ENCODE assay signal across 9 cellular contexts in genomic region chr20:32893878-32894483, GRCh38. TPM values are rescaled to one million over a fixed set of nuclear protein-coding genes. Genes with fewer than 3 reads are reported as not detected.
DNase-seq lines count a peak whose midpoint lies in the region; ATAC-seq, FAIRE-seq and TF ChIP-seq lines count a peak whose summit lies in the region.
"Had no signal": no experiment of that assay in that cellular context is flagged by ENCODE, and none has a peak within 500 bp of the region (broad histone marks: within the 10 kb centered on the region; RNA-seq: fewer than 3 reads in every experiment).

No MANE protein-coding gene starts in this region.

- H3K14ac ChIP-seq in H1 (ENCODE audit: insufficient read length): no peak overlapping the region

- H3K79me1 ChIP-seq in H1 (ENCODE audit: low read depth, low read length): no peaks in the 10 kb centered on the region

- peak; percentile 43 for ATAC-seq in activated CD8-positive, alpha-beta T cell treated with anti-CD3 and anti-CD28 coated beads for 36 hours
- ATAC-seq in activated CD8-positive, alpha-beta T cell treated with anti-CD3 and anti-CD28 coated beads, Interleukin-2, amount 10 ng/mL, durations not matched to agents 7 days and 5 days: no peak
- ATAC-seq in sciatic nerve (peak; percentile 17), HG03432 (IDR thresholded peaks at IDR 0.05; ENCODE audit: unreplicated experiment) (no peak)

- no peaks in the 10 kb centered on the region for H3K23me2 ChIP-seq in H1 (ENCODE audit: low read depth, low read length)

- H3K56ac ChIP-seq in H1 (replicated peaks; ENCODE audit: insufficient read length, low read depth, low read length): no peak overlapping the region

- H4K8ac ChIP-seq in H1 (ENCODE audit: extremely low read depth, insufficient read depth, low read length): no peak overlapping the region

- no peak for TF ChIP-seq EP300 in H1 (IDR thresholded peaks at IDR 0.05; ENCODE audit: borderline replicate concordance in 1 of 2, low read depth in 2 of 2, low read length in 2 of 2)

- no peak overlapping the region for H3K27ac Mint-ChIP-seq in activated CD8-positive, alpha-beta T cell treated with anti-CD3 and anti-CD28 coated beads for 36 hours
- H3K27ac Mint-ChIP-seq in activated CD8-positive, alpha-beta T cell treated with anti-CD3 and anti-CD28 coated beads, Interleukin-2, amount 10 ng/mL, durations not matched to agents 7 days and 5 days: no peak overlapping the region

- no peaks in the 10 kb centered on the region for H3K36me3 Mint-ChIP-seq in activated CD8-positive, alpha-beta T cell treated with anti-CD3 and anti-CD28 coated beads for 36 hours (ENCODE audit: low read depth)
- no peaks in the 10 kb centered on the region for H3K36me3 Mint-ChIP-seq in activated CD8-positive, alpha-beta T cell treated with anti-CD3 and anti-CD28 coated beads, Interleukin-2, amount 10 ng/mL, durations not matched to agents 7 days and 5 days (ENCODE audit: low read depth)

- DNase-seq in activated CD8-positive, alpha-beta T cell treated with anti-CD3 and anti-CD28 coated beads for 36 hours: peak; percentile 22
- DNase-seq in activated CD8-positive, alpha-beta T cell treated with anti-CD3 and anti-CD28 coated beads, Interleukin-2, amount 10 ng/mL, durations not matched to agents 7 days and 5 days: no peak
- DNase-seq in H1 (ENCODE audit: low read depth in 1 of 2, low spot score in 2 of 2) (peak; percentile 41 to 85), sciatic nerve (ENCODE audit: low spot score) (no peak), NCI-H1105 treated with DMSO at 0.1 percent for 48 hours (lab: John Stamatoyannopoulos, UW) (no peak), NCI-H226 (no peak)
- DNase-seq: dorsolateral prefrontal cortex had no signal

- H3K4ac ChIP-seq in H1 (replicated peaks; ENCODE audit: insufficient read length, low read depth, low read length): no peak overlapping the region

- TF ChIP-seq CTCF in activated CD8-positive, alpha-beta T cell treated with anti-CD3 and anti-CD28 coated beads for 36 hours (IDR thresholded peaks at IDR 0.05): peak; percentile 13
- TF ChIP-seq CTCF in LNCAP (IDR thresholded peaks at IDR 0.05) (peak; percentile 40; the same call in 1 of the 2 replicates), H1 (IDR thresholded peaks at IDR 0.05; ENCODE audit: control extremely low read depth in 1 of 3, insufficient read depth in 1 of 3, low read depth in 1 of 3, low read length in 3 of 3) (peak; percentile 88 to 96 (median 94))

- H2AK5ac ChIP-seq in H1 (ENCODE audit: low read depth, low read length): no peak overlapping the region

- POLR2A ChIA-PET in activated CD8-positive, alpha-beta T cell treated with anti-CD3 and anti-CD28 coated beads for 36 hours (lab: Charles Lee): no interaction called here
- POLR2A ChIA-PET in activated CD8-positive, alpha-beta T cell treated with anti-CD3 and anti-CD28 coated beads, Interleukin-2, amount 10 ng/mL, durations not matched to agents 7 days and 5 days (lab: Charles Lee): no interaction called here
- POLR2A ChIA-PET in H1 (lab: Charles Lee; ENCODE audit: partially characterized antibody): interaction anchor here (1.2 to 2.5 kb wide), 5 partner anchors 9 to 94 kb away, joined by 3 to 18 read pairs (median 3); no protein-coding TSS in a partner anchor

- H4K91ac ChIP-seq in H1 (replicated peaks; ENCODE audit: insufficient read length, low read length): no peak overlapping the region

- TF ChIP-seq POLR2A in H1 (IDR thresholded peaks at IDR 0.05; ENCODE audit: control extremely low read depth in 1 of 2, low read depth in 2 of 2, low read length in 2 of 2): no peak

- H3K9me3 ChIP-seq in H1 (ENCODE audit: insufficient read depth in 2 of 2, low read depth in 1 of 2, low read length in 1 of 2): no peaks in the 10 kb centered on the region

- H3K4me1 ChIP-seq in H1 (replicated peaks in 1 of 4; ENCODE audit: control insufficient read depth in 3 of 4, insufficient read depth in 4 of 4, low read length in 3 of 4): peaks cover 0 to 10% (median 4%) of the 10 kb centered on the region in 4 experiments; a peak in 5 of 7 replicates

- TF ChIP-seq RAD21 in H1 (IDR thresholded peaks at IDR 0.05 in 1 of 2, conservative IDR thresholded peaks at IDR 0.05 in 1 of 2; ENCODE audit: low read depth in 2 of 2, low read length in 2 of 2): peak; percentile 74 to 86

- H4K5ac ChIP-seq in H1 (ENCODE audit: insufficient read length, low read depth, low read length): no peak overlapping the region

- no peak overlapping the region for H3K9ac ChIP-seq in H1 (replicated peaks in 1 of 4; ENCODE audit: extremely low read depth in 1 of 4, low read depth in 3 of 4, low read length in 3 of 4)

- H3K18ac ChIP-seq in H1 (ENCODE audit: extremely low read depth, low read length): peak overlapping the region; percentile 6; the same call in 1 of the 2 replicates

- peaks cover 5% of the 10 kb centered on the region for H3K4me1 Mint-ChIP-seq in activated CD8-positive, alpha-beta T cell treated with anti-CD3 and anti-CD28 coated beads for 36 hours (ENCODE audit: low read depth)
- H3K4me1 Mint-ChIP-seq in activated CD8-positive, alpha-beta T cell treated with anti-CD3 and anti-CD28 coated beads, Interleukin-2, amount 10 ng/mL, durations not matched to agents 7 days and 5 days (ENCODE audit: low read depth): peaks cover 11% of the 10 kb centered on the region

- H3K4me3 ChIP-seq in H1 (ENCODE audit: extremely low read depth in 1 of 4, insufficient read depth in 2 of 4, low read depth in 3 of 4, low read length in 4 of 4): no peak overlapping the region
- H3K4me3 ChIP-seq: dorsolateral prefrontal cortex had no signal

- H2BK20ac ChIP-seq in H1 (ENCODE audit: low read length): no peak overlapping the region

- CTCF ChIA-PET in activated CD8-positive, alpha-beta T cell treated with anti-CD3 and anti-CD28 coated beads for 36 hours (lab: Charles Lee): interaction anchor here (4.4 kb wide), 1 partner anchor 202 kb away, joined by 15 read pairs; no protein-coding TSS in a partner anchor
- CTCF ChIA-PET in activated CD8-positive, alpha-beta T cell treated with anti-CD3 and anti-CD28 coated beads, Interleukin-2, amount 10 ng/mL, durations not matched to agents 7 days and 5 days (lab: Charles Lee): interaction anchor here (3.5 to 3.7 kb wide), 2 partner anchors 52 to 201 kb away, joined by 14 read pairs; no protein-coding TSS in a partner anchor
- CTCF ChIA-PET in H1 (lab: Charles Lee; ENCODE audit: partially characterized antibody): interaction anchor here (0.7 to 3.0 kb wide), 25 partner anchors 8 to 256 kb away, joined by 3 to 14 read pairs (median 3); partner anchors contain the start of genes BPIFB2 and C20orf203

- 83% methylated on average over 10 of the region's 10 CpGs; no CpG with 5 or more reads in 1 of the 2 experiments for WGBS in H1 (ENCODE audit: extremely low coverage in 1 of 2, insufficient coverage in 1 of 2, insufficient read length in 1 of 2, insufficient replicate concordance in 2 of 2, low coverage in 1 of 2, low lambda C conversion rate in 2 of 2, missing lambda C conversion rate in 1 of 2), 2 experiments

- no peak overlapping the region for H3K27ac ChIP-seq in H1 (ENCODE audit: low read depth, low read length)
- H3K27ac ChIP-seq: dorsolateral prefrontal cortex had no signal

- no peaks in the 10 kb centered on the region for H4K20me1 ChIP-seq in H1 (replicated peaks in 1 of 2; ENCODE audit: control insufficient read depth in 1 of 2, insufficient read depth in 2 of 2, low read length in 2 of 2)

- H2BK120ac ChIP-seq in H1 (replicated peaks; ENCODE audit: low read depth, low read length): no peak overlapping the region

- no peak overlapping the region; the same call in 1 of the 2 replicates for H2BK12ac ChIP-seq in H1 (ENCODE audit: low read depth, low read length)

- intact Hi-C loops in activated CD8-positive, alpha-beta T cell treated with anti-CD3 and anti-CD28 coated beads for 36 hours (cut with micrococcal nuclease): no loop called here
- intact Hi-C loops in sciatic nerve (cut with DNase I): no loop called here

- H2BK15ac ChIP-seq in H1 (ENCODE audit: low read length): peak overlapping the region; percentile 84; the same call in 1 of the 2 replicates

- H3K27me3 ChIP-seq in H1 (replicated peaks in 1 of 4; ENCODE audit: control insufficient read depth in 3 of 4, extremely low read depth in 1 of 4, insufficient read depth in 3 of 4, low read length in 3 of 4): no peaks in the 10 kb centered on the region
- H3K27me3 ChIP-seq: dorsolateral prefrontal cortex had no signal

- H3K9me3 Mint-ChIP-seq in activated CD8-positive, alpha-beta T cell treated with anti-CD3 and anti-CD28 coated beads for 36 hours: no peaks in the 10 kb centered on the region
- no peaks in the 10 kb centered on the region for H3K9me3 Mint-ChIP-seq in activated CD8-positive, alpha-beta T cell treated with anti-CD3 and anti-CD28 coated beads, Interleukin-2, amount 10 ng/mL, durations not matched to agents 7 days and 5 days (ENCODE audit: insufficient read depth)

- no peak for FAIRE-seq in H1 (lab: Jason Lieb, UNC)

- H3K36me3 ChIP-seq in H1 (ENCODE audit: control insufficient read depth in 2 of 4, insufficient read depth in 4 of 4, low read length in 3 of 4): no peaks in the 10 kb centered on the region

- no peaks in the 10 kb centered on the region for H3K27me3 Mint-ChIP-seq in activated CD8-positive, alpha-beta T cell treated with anti-CD3 and anti-CD28 coated beads for 36 hours
- no peaks in the 10 kb centered on the region for H3K27me3 Mint-ChIP-seq in activated CD8-positive, alpha-beta T cell treated with anti-CD3 and anti-CD28 coated beads, Interleukin-2, amount 10 ng/mL, durations not matched to agents 7 days and 5 days (ENCODE audit: low read depth)

- H2BK5ac ChIP-seq in H1 (ENCODE audit: low read depth, low read length): peak overlapping the region; percentile 46; the same call in 1 of the 2 replicates

- H3K79me2 ChIP-seq in H1 (ENCODE audit: control insufficient read depth in 1 of 2, insufficient read depth in 2 of 2, low read length in 2 of 2): no peaks in the 10 kb centered on the region

- no peak overlapping the region for H3K4me2 ChIP-seq in H1 (ENCODE audit: insufficient read depth in 1 of 2, low read depth in 2 of 2, low read length in 2 of 2)

- no peak overlapping the region for H2AFZ ChIP-seq in H1 (ENCODE audit: low read length)

- no peak overlapping the region for H3K23ac ChIP-seq in H1 (ENCODE audit: insufficient read length)

- H3K4me3 Mint-ChIP-seq in activated CD8-positive, alpha-beta T cell treated with anti-CD3 and anti-CD28 coated beads for 36 hours: no peak overlapping the region
- no peak overlapping the region for H3K4me3 Mint-ChIP-seq in activated CD8-positive, alpha-beta T cell treated with anti-CD3 and anti-CD28 coated beads, Interleukin-2, amount 10 ng/mL, durations not matched to agents 7 days and 5 days

RNA-seq across cellular contexts. Expression of gene EFCAB8, which starts 35.3 kb away (rescaled TPM):
- under 1 TPM; 0.89 to 0.92 TPM for total RNA-seq in activated CD8-positive, alpha-beta T cell treated with anti-CD3 and anti-CD28 coated beads for 36 hours
- total RNA-seq in activated CD8-positive, alpha-beta T cell treated with anti-CD3 and anti-CD28 coated beads, Interleukin-2, amount 10 ng/mL, durations not matched to agents 7 days and 5 days: 1 to 10 TPM; 1.0 to 1.5 TPM
- 0.20 TPM in 1 of 2 replicates, not detected in the other for total RNA-seq in H1 (2021; fragmentation: NEBNext Ultra II Directional; extraction: Animal tissue kit (Norgen Biotek cat#: 25700))
- 0.02 and 0.06 TPM in 2 replicates for polyA plus RNA-seq in H1 (2011; rRNA removed)
- 0.10 TPM for polyA plus RNA-seq in H1 (2011; cell fraction: cytosol; rRNA removed)
- 0.30 TPM for polyA plus RNA-seq in H1 (2011; cell fraction: nucleus; rRNA removed)
- 0.04 to 0.05 TPM in 2 of 4 replicates, not detected in the others for polyA plus RNA-seq in H1 (2012, experiment 1 of 2)
- polyA plus RNA-seq in H1 (2012, experiment 2 of 2): not detected
- 0.12 TPM for polyA plus RNA-seq in H1 (2013, experiment 1 of 2)
- 0.13 TPM for polyA plus RNA-seq in H1 (2013, experiment 2 of 2)
- 0.24 and 0.79 TPM in 2 replicates for polyA minus RNA-seq in H1 (2011; rRNA and poly(A)+ RNA removed)
- polyA minus RNA-seq in H1 (2011; cell fraction: cytosol; rRNA and poly(A)+ RNA removed): not detected
- polyA minus RNA-seq in H1 (2011; cell fraction: nucleus; rRNA and poly(A)+ RNA removed): 0.90 TPM
- 1.1 TPM for total RNA-seq in sciatic nerve

Comparison
In these comparisons a context has a peak if more than half of its experiments do, and no peak if none do; other contexts are left out.
1. ATAC-seq: peak in activated CD8-positive, alpha-beta T cell treated with anti-CD3 and anti-CD28 coated beads for 36 hours (single experiment) and sciatic nerve (single experiment); none in activated CD8-positive, alpha-beta T cell treated with anti-CD3 and anti-CD28 coated beads, Interleukin-2, amount 10 ng/mL, durations not matched to agents 7 days and 5 days (single experiment) and HG03432 (single experiment).
2. DNase-seq: peak in activated CD8-positive, alpha-beta T cell treated with anti-CD3 and anti-CD28 coated beads for 36 hours (single experiment) and H1 (2 of 2); none in activated CD8-positive, alpha-beta T cell treated with anti-CD3 and anti-CD28 coated beads, Interleukin-2, amount 10 ng/mL, durations not matched to agents 7 days and 5 days (single experiment), sciatic nerve (single experiment), NCI-H1105 treated with DMSO at 0.1 percent for 48 hours (single experiment) and NCI-H226 (single experiment).
3. CTCF ChIP-seq: peak in every context shown above with its lines; median percentile 94 in H1; 40 in LNCAP; 13 in activated CD8-positive, alpha-beta T cell treated with anti-CD3 and anti-CD28 coated beads for 36 hours.